12 cellular contexts compared by ENCODE assay signal in genomic region chr11:126007263-126007662, GRCh38. TPM values are rescaled to one million over a fixed set of nuclear protein-coding genes. Genes with fewer than 3 reads are reported as not detected.
DNase-seq lines count a peak whose midpoint lies in the region; ATAC-seq and TF ChIP-seq lines count a peak whose summit lies in the region.
"Had no signal": no experiment of that assay in that cellular context is flagged by ENCODE, and none has a peak within 500 bp of the region (broad histone marks: within the 10 kb centered on the region; RNA-seq: fewer than 3 reads in every experiment).

No MANE protein-coding gene starts in this region.

- ATAC-seq in GM19023 (IDR thresholded peaks at IDR 0.05; ENCODE audit: unreplicated experiment), result no peak
- no peak for ATAC-seq in GM19455 (IDR thresholded peaks at IDR 0.05; ENCODE audit: unreplicated experiment)
- ATAC-seq in activated CD8-positive, alpha-beta T cell treated with anti-CD3 and anti-CD28 coated beads, Interleukin-2, amount 10 ng/mL, durations not matched to agents 7 days and 5 days, result no peak
- ATAC-seq: activated CD8-positive, alpha-beta T cell treated with anti-CD3 and anti-CD28 coated beads for 36 hours had no signal

- H3K9me3 Mint-ChIP-seq in osteocyte (ENCODE audit: unreplicated experiment), result no peaks in the 10 kb centered on the region
- H3K9me3 Mint-ChIP-seq in activated CD8-positive, alpha-beta T cell treated with anti-CD3 and anti-CD28 coated beads, Interleukin-2, amount 10 ng/mL, durations not matched to agents 7 days and 5 days (ENCODE audit: insufficient read depth), result no peaks in the 10 kb centered on the region
- H3K9me3 Mint-ChIP-seq: activated CD8-positive, alpha-beta T cell treated with anti-CD3 and anti-CD28 coated beads for 36 hours; neural crest cell had no signal

- peak overlapping the region; percentile 31 for H3K27ac Mint-ChIP-seq in osteocyte (ENCODE audit: unreplicated experiment)
- H3K27ac Mint-ChIP-seq in activated CD8-positive, alpha-beta T cell treated with anti-CD3 and anti-CD28 coated beads, Interleukin-2, amount 10 ng/mL, durations not matched to agents 7 days and 5 days, result no peak overlapping the region
- H3K27ac Mint-ChIP-seq: activated CD8-positive, alpha-beta T cell treated with anti-CD3 and anti-CD28 coated beads for 36 hours had no signal

- H3K4me3 Mint-ChIP-seq in osteocyte (ENCODE audit: unreplicated experiment), result no peak overlapping the region
- H3K4me3 Mint-ChIP-seq in activated CD8-positive, alpha-beta T cell treated with anti-CD3 and anti-CD28 coated beads, Interleukin-2, amount 10 ng/mL, durations not matched to agents 7 days and 5 days, result no peak overlapping the region
- H3K4me3 Mint-ChIP-seq: activated CD8-positive, alpha-beta T cell treated with anti-CD3 and anti-CD28 coated beads for 36 hours; neural crest cell had no signal

- CTCF ChIA-PET in activated CD8-positive, alpha-beta T cell treated with anti-CD3 and anti-CD28 coated beads, Interleukin-2, amount 10 ng/mL, durations not matched to agents 7 days and 5 days (lab: Charles Lee), result no interaction called here

- DNase-seq in EL, result peak; percentile 13
- DNase-seq in fibroblast of mammary gland (ENCODE audit: low read depth), result peak; percentile 69
- no peak for DNase-seq in osteocyte (ENCODE audit: extremely low spot score, unreplicated experiment)
- no peak for DNase-seq in NCI-H1417 treated with DMSO at 0.1 percent for 48 hours (lab: John Stamatoyannopoulos, UW)
- no peak for DNase-seq in activated CD8-positive, alpha-beta T cell treated with anti-CD3 and anti-CD28 coated beads, Interleukin-2, amount 10 ng/mL, durations not matched to agents 7 days and 5 days
- DNase-seq: activated CD8-positive, alpha-beta T cell treated with anti-CD3 and anti-CD28 coated beads for 36 hours; amygdala; head of caudate nucleus had no signal

- no peaks in the 10 kb centered on the region for H3K27me3 Mint-ChIP-seq in osteocyte (ENCODE audit: unreplicated experiment)
- no peaks in the 10 kb centered on the region for H3K27me3 Mint-ChIP-seq in activated CD8-positive, alpha-beta T cell treated with anti-CD3 and anti-CD28 coated beads, Interleukin-2, amount 10 ng/mL, durations not matched to agents 7 days and 5 days (ENCODE audit: low read depth)
- H3K27me3 Mint-ChIP-seq: activated CD8-positive, alpha-beta T cell treated with anti-CD3 and anti-CD28 coated beads for 36 hours had no signal

- POLR2A ChIA-PET in activated CD8-positive, alpha-beta T cell treated with anti-CD3 and anti-CD28 coated beads, Interleukin-2, amount 10 ng/mL, durations not matched to agents 7 days and 5 days (lab: Charles Lee), result no interaction called here

- TF ChIP-seq CTCF in fibroblast of mammary gland (conservative IDR thresholded peaks at IDR 0.05; ENCODE audit: control insufficient read depth, insufficient read depth, low read depth, low read length) (no peak), osteocyte (IDR thresholded peaks at IDR 0.05) (no peak)

- H3K36me3 Mint-ChIP-seq in osteocyte (ENCODE audit: unreplicated experiment), result peaks cover 26% of the 10 kb centered on the region
- H3K36me3 Mint-ChIP-seq in activated CD8-positive, alpha-beta T cell treated with anti-CD3 and anti-CD28 coated beads, Interleukin-2, amount 10 ng/mL, durations not matched to agents 7 days and 5 days (ENCODE audit: low read depth), result no peaks in the 10 kb centered on the region

- peaks cover 16% of the 10 kb centered on the region for H3K4me1 Mint-ChIP-seq in osteocyte (ENCODE audit: unreplicated experiment)
- H3K4me1 Mint-ChIP-seq in activated CD8-positive, alpha-beta T cell treated with anti-CD3 and anti-CD28 coated beads, Interleukin-2, amount 10 ng/mL, durations not matched to agents 7 days and 5 days (ENCODE audit: low read depth), result no peaks in the 10 kb centered on the region
- H3K4me1 Mint-ChIP-seq: neural crest cell had no signal

- H3K4me3 ChIP-seq in fibroblast of mammary gland (ENCODE audit: control insufficient read depth, low read depth, low read length), result no peak overlapping the region

TF ChIP-seq in PFSK-1, 5 proteins besides CTCF, POLR2A, EP300 and RAD21:
- TF ChIP-seq TAF1 (IDR thresholded peaks at IDR 0.05; ENCODE audit: borderline replicate concordance, insufficient read depth, low read length), result peak; percentile 78; the same call in 1 of the 2 replicates
- TF ChIP-seq POLR2AphosphoS5 (IDR thresholded peaks at IDR 0.05; ENCODE audit: low read depth, low read length), result peak; percentile 46; the same call in 1 of the 2 replicates
- peak; percentile 89; the same call in 1 of the 2 replicates for TF ChIP-seq SIN3A (IDR thresholded peaks at IDR 0.05; ENCODE audit: borderline replicate concordance, insufficient read depth, low read length)
- TF ChIP-seq FOXP2 (optimal IDR thresholded peaks at IDR 0.05; ENCODE audit: borderline replicate concordance, extremely low read depth, extremely low read length, insufficient read depth), result no peak
- TF ChIP-seq, protein P1, sequence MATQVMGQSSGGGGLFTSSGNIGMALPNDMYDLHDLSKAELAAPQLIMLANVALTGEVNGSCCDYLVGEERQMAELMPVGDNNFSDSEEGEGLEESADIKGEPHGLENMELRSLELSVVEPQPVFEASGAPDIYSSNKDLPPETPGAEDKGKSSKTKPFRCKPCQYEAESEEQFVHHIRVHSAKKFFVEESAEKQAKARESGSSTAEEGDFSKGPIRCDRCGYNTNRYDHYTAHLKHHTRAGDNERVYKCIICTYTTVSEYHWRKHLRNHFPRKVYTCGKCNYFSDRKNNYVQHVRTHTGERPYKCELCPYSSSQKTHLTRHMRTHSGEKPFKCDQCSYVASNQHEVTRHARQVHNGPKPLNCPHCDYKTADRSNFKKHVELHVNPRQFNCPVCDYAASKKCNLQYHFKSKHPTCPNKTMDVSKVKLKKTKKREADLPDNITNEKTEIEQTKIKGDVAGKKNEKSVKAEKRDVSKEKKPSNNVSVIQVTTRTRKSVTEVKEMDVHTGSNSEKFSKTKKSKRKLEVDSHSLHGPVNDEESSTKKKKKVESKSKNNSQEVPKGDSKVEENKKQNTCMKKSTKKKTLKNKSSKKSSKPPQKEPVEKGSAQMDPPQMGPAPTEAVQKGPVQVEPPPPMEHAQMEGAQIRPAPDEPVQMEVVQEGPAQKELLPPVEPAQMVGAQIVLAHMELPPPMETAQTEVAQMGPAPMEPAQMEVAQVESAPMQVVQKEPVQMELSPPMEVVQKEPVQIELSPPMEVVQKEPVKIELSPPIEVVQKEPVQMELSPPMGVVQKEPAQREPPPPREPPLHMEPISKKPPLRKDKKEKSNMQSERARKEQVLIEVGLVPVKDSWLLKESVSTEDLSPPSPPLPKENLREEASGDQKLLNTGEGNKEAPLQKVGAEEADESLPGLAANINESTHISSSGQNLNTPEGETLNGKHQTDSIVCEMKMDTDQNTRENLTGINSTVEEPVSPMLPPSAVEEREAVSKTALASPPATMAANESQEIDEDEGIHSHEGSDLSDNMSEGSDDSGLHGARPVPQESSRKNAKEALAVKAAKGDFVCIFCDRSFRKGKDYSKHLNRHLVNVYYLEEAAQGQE (IDR thresholded peaks at IDR 0.05; ENCODE audit: insufficient read depth in 1 of 2, low read depth in 2 of 2, low read length in 2 of 2), result peak in 1 of 2 experiments; percentile 79; a peak in 2 of 4 replicates

RNA-seq across cellular contexts. Expression of gene CDON, which starts 55.4 kb away (rescaled TPM):
- 7.0 TPM for polyA plus RNA-seq in PFSK-1 (2012; ENCODE audit: insufficient read length, low read depth)
- 24.4 and 29.4 TPM in 2 replicates for total RNA-seq in osteocyte
- total RNA-seq in activated CD8-positive, alpha-beta T cell treated with anti-CD3 and anti-CD28 coated beads, Interleukin-2, amount 10 ng/mL, durations not matched to agents 7 days and 5 days, result 1 to 10 TPM; 3.6 to 4.1 TPM

Comparison
In these comparisons a context has a peak if more than half of its experiments do, and no peak if none do; other contexts are left out.
1. DNase-seq: peak in EL (single experiment) and fibroblast of mammary gland (single experiment); none in osteocyte (single experiment), NCI-H1417 treated with DMSO at 0.1 percent for 48 hours (single experiment) and activated CD8-positive, alpha-beta T cell treated with anti-CD3 and anti-CD28 coated beads, Interleukin-2, amount 10 ng/mL, durations not matched to agents 7 days and 5 days (single experiment).